In genomic region chr4:1200425-1201035, GRCh38 we compare ENCODE assay signal across 8 cellular contexts. TPM values are rescaled to one million over a fixed set of nuclear protein-coding genes. Genes with fewer than 3 reads are reported as not detected.
DNase-seq lines count a peak whose midpoint lies in the region; ATAC-seq and TF ChIP-seq lines count a peak whose summit lies in the region.

No MANE protein-coding gene starts in this region.

- peak overlapping the region; percentile 84 to 90 (median 86) for H3K27ac ChIP-seq in transverse colon

- no peaks in the 10 kb centered on the region for H3K27me3 ChIP-seq in transverse colon

- CTCF ChIA-PET in MCF 10A (lab: Yijun Ruan, JAX) = no interaction called here

- H3K4me1 ChIP-seq in transverse colon = peaks cover 24 to 54% (median 41%) of the 10 kb centered on the region in 4 donors

- H3K36me3 Mint-ChIP-seq in immature natural killer cell (peaks cover 22 to 31% (median 27%) of the 10 kb centered on the region in 3 donors), MCF 10A (ENCODE audit: insufficient read depth, unreplicated experiment) (no peaks in the 10 kb centered on the region)

- in situ Hi-C loops in transverse colon (cut with MboI; ENCODE audit: low pct_ligation_motif_present in 1 of 4, low pct_unique_long_range_greater_than_20kb in 1 of 4, low sequenced_read_pairs in 3 of 4) = no loop called here

- no peak for TF ChIP-seq POLR2A in transverse colon (IDR thresholded peaks at IDR 0.05)

- H3K9me3 ChIP-seq in transverse colon = no peaks in the 10 kb centered on the region

- intact Hi-C loops in transverse colon (cut with DNase I; ENCODE audit: low total_unique reads) (no loop called here), MCF 10A (cut with micrococcal nuclease) (no loop called here)

- no TSS peak for BruUV-seq in MCF 10A (replicated peaks; lab: Mats Ljungman, UMichigan)

- TF ChIP-seq EP300 in transverse colon (IDR thresholded peaks at IDR 0.05; ENCODE audit: low read depth) = no peak

- H3K9me3 Mint-ChIP-seq in immature natural killer cell = no peaks in the 10 kb centered on the region
- no peaks in the 10 kb centered on the region for H3K9me3 Mint-ChIP-seq in MCF 10A (ENCODE audit: unreplicated experiment)

- POLR2A ChIA-PET in MCF 10A (lab: Yijun Ruan, JAX) = no interaction called here

- ATAC-seq in HG03103 (IDR thresholded peaks at IDR 0.05; ENCODE audit: low read depth, unreplicated experiment) = peak; percentile 4
- ATAC-seq in HG03521 (IDR thresholded peaks at IDR 0.05; ENCODE audit: unreplicated experiment) = no peak

- H3K27me3 Mint-ChIP-seq in immature natural killer cell (ENCODE audit: low read depth in 3 of 3) (peaks cover 39 to 58% (median 43%) of the 10 kb centered on the region in 3 donors), MCF 10A (ENCODE audit: insufficient read depth, unreplicated experiment) (peaks cover 16% of the 10 kb centered on the region)

- peak overlapping the region in 3 of 4 donors; percentile 10 to 35 (median 28) for H3K4me3 ChIP-seq in transverse colon

- H3K4me1 Mint-ChIP-seq in immature natural killer cell (peaks cover 82 to 95% of the 10 kb centered on the region in 2 donors), MCF 10A (ENCODE audit: insufficient read depth, unreplicated experiment) (peaks cover 5% of the 10 kb centered on the region)

- DNase-seq in GM04504 (ENCODE audit: low read depth) (peak; percentile 78), immature natural killer cell (peak; percentile 55 to 72 (median 59)), transverse colon (peak; percentile 71), COR-L47 (lab: John Stamatoyannopoulos, UW) (no peak), MCF 10A (ENCODE audit: unreplicated experiment) (no peak)
- DNase-seq in activated T-cell treated with anti-CD3 and anti-CD28 coated beads, Interleukin-2, amount 50 U/mL, for 48 hours = peak; percentile 27 to 41

- TF ChIP-seq CTCF in transverse colon (IDR thresholded peaks at IDR 0.05) (no peak), MCF 10A (IDR thresholded peaks at IDR 0.05; ENCODE audit: unreplicated experiment) (no peak)

- H3K4me3 Mint-ChIP-seq in immature natural killer cell (peak overlapping the region; percentile 85 to 95 (median 93)), MCF 10A (ENCODE audit: unreplicated experiment) (no peak overlapping the region)

- WGBS in transverse colon (ENCODE audit: low coverage in 1 of 2), 2 donors = 45% methylated on average over 20 of the region's 20 CpGs; no CpG with 5 or more reads in 1 of the 2 donors

- peak overlapping the region; percentile 98 to 100 (median 98) for H3K27ac Mint-ChIP-seq in immature natural killer cell
- H3K27ac Mint-ChIP-seq in MCF 10A (ENCODE audit: low read depth, unreplicated experiment) = no peak overlapping the region

- no peaks in the 10 kb centered on the region for H3K36me3 ChIP-seq in transverse colon

RNA-seq across cellular contexts. Expression of gene SPON2, which starts 28.1 kb away (rescaled TPM):
- 1,000 to 10,000 TPM in 2 of 3 donors, 100 to 1,000 TPM in 1; 603 to 1,685 (median 1,079) TPM for polyA plus RNA-seq in immature natural killer cell
- total RNA-seq in transverse colon (100 to 1,000 TPM in 1 of 4 donors, 10 to 100 TPM in 3; 45.4 to 127 (median 53.1) TPM), MCF 10A (2022) (0.54 and 0.64 TPM in 2 replicates)

RNA-seq across cellular contexts. Expression of gene CTBP1, which starts 48.4 kb away (rescaled TPM):
- polyA plus RNA-seq in immature natural killer cell = 100 to 1,000 TPM in 1 of 3 donors, 10 to 100 TPM in 2; 72.1 to 110 (median 77.7) TPM
- total RNA-seq in transverse colon (100 to 1,000 TPM; 183 to 457 (median 243) TPM), MCF 10A (2022) (133 and 152 TPM in 2 replicates)

Comparison
In these comparisons a context has a peak if more than half of its experiments do, and no peak if none do; other contexts are left out.
1. DNase-seq: peak in GM04504 (single experiment), activated T-cell treated with anti-CD3 and anti-CD28 coated beads, Interleukin-2, amount 50 U/mL, for 48 hours (2 of 2), immature natural killer cell (3 of 3) and transverse colon (single experiment); none in COR-L47 (single experiment) and MCF 10A (single experiment).
2. RNA of gene SPON2, which starts 28.1 kb away (total RNA-seq): 45.4 to 127 TPM in transverse colon; 0.54 to 0.64 TPM in MCF 10A; every median in the first group is over 10 times any median in the second.